Comparison of ENCODE assay signal across 28 cellular contexts in the genomic region with DNA sequence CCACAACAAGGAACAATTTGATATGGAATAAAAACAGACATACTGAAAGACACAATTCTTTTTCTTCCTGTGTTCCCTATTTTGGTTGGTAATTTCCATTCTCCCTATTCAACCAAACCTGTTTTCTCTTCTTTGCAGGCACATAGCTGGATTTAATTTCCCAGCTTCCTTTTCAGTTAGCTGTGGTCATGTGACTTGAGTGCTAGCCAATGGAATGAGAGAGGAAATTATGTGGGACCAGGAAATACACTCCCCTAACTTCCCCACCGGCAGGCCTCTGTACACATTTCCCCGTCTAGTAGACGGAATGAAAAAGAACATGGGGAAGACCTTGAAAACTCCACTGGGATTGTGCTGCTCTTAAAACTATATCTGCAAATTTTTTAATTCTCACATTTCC.
"Had no signal": no experiment of that assay in that cellular context is flagged by ENCODE, and none has a peak within 500 bp of the region (broad histone marks: within the 10 kb centered on the region; RNA-seq: fewer than 3 reads in every experiment).

No MANE protein-coding gene starts in this region.

- H3K36me3 ChIP-seq: colonic mucosa had no signal

- H3K27me3 Mint-ChIP-seq: dendritic cell treated with granulocyte-macrophage colony-stimulating factor and Interleukin-4, amounts not matched to agents 40 ng/mL and 50 ng/mL, for 4 days; effector memory CD8-positive, alpha-beta T cell had no signal

- H3K27ac Mint-ChIP-seq: dendritic cell treated with granulocyte-macrophage colony-stimulating factor and Interleukin-4, amounts not matched to agents 40 ng/mL and 50 ng/mL, for 4 days; effector memory CD8-positive, alpha-beta T cell; endodermal cell had no signal

- H3K4me1 ChIP-seq: colonic mucosa, esophagus muscularis mucosa, esophagus squamous epithelium, foreskin keratinocyte, gastrocnemius medialis, gastroesophageal sphincter, heart left ventricle, heart right ventricle had no signal

- H3K4me3 ChIP-seq: colonic mucosa, coronary artery, dorsolateral prefrontal cortex, esophagus muscularis mucosa, esophagus squamous epithelium, gastrocnemius medialis, gastroesophageal sphincter, heart left ventricle, heart right ventricle had no signal

- H3K9me3 ChIP-seq: colonic mucosa, esophagus muscularis mucosa, esophagus squamous epithelium, gastrocnemius medialis had no signal

- H3K9me3 Mint-ChIP-seq: effector memory CD8-positive, alpha-beta T cell had no signal

- DNase-seq: colonic mucosa; cortex of kidney; dermis blood vessel endothelial cell; dorsolateral prefrontal cortex; effector CD4-positive, alpha-beta T cell; effector CD8-positive, alpha-beta T cell; effector memory CD4-positive, alpha-beta T cell; effector memory CD8-positive, alpha-beta T cell; endodermal cell; erythroblast; esophagus squamous epithelium; foreskin fibroblast; foreskin keratinocyte; gastrocnemius medialis; glutamatergic neuron; head of caudate nucleus; heart left ventricle; heart right ventricle had no signal

- ATAC-seq: effector memory CD8-positive, alpha-beta T cell; esophagus mucosa; foreskin keratinocyte; gastrocnemius medialis; gastroesophageal sphincter; heart left ventricle; heart right ventricle had no signal

- FAIRE-seq: colon, endometrium, endothelial cell of umbilical vein, frontal cortex had no signal

- H3K27ac ChIP-seq: colonic mucosa, coronary artery, dorsolateral prefrontal cortex, epithelial cell of prostate, esophagus muscularis mucosa, esophagus squamous epithelium, foreskin keratinocyte, gastrocnemius medialis, gastroesophageal sphincter, heart left ventricle, heart right ventricle had no signal

- H3K4me3 Mint-ChIP-seq: dendritic cell treated with granulocyte-macrophage colony-stimulating factor and Interleukin-4, amounts not matched to agents 40 ng/mL and 50 ng/mL, for 4 days; effector memory CD8-positive, alpha-beta T cell; endodermal cell had no signal

- H3K27me3 ChIP-seq: colonic mucosa, dorsolateral prefrontal cortex, esophagus muscularis mucosa, esophagus squamous epithelium, foreskin keratinocyte, gastrocnemius medialis, gastroesophageal sphincter, heart left ventricle, heart right ventricle had no signal
